Comparison of ENCODE assay signal across 12 cellular contexts in genomic region chr16:85498607-85499006, GRCh38.
DNase-seq lines count a peak whose midpoint lies in the region; ATAC-seq and TF ChIP-seq lines count a peak whose summit lies in the region.
"Had no signal": no experiment of that assay in that cellular context is flagged by ENCODE, and none has a peak within 500 bp of the region (broad histone marks: within the 10 kb centered on the region; RNA-seq: fewer than 3 reads in every experiment).

No MANE protein-coding gene starts in this region.

- H3K4me1 ChIP-seq in upper lobe of right lung, result no peaks in the 10 kb centered on the region

- H3K9me3 ChIP-seq in MG63 (no peaks in the 10 kb centered on the region), upper lobe of right lung (no peaks in the 10 kb centered on the region)

- H3K4me3 ChIP-seq in MG63 (no peak overlapping the region), upper lobe of right lung (no peak overlapping the region)
- H3K4me3 ChIP-seq: cardiac muscle cell had no signal

- ATAC-seq in GM21447 (IDR thresholded peaks at IDR 0.05; ENCODE audit: unreplicated experiment), result peak; percentile 51
- peak; percentile 26 for ATAC-seq in left lobe of liver
- ATAC-seq in upper lobe of right lung, result no peak
- ATAC-seq: WTC11 had no signal

- intact Hi-C loops in upper lobe of right lung (cut with DNase I), result no loop called here

- H3K27ac ChIP-seq in upper lobe of right lung, result no peak overlapping the region
- H3K27ac ChIP-seq: cardiac muscle cell had no signal

- no peaks in the 10 kb centered on the region for H3K27me3 ChIP-seq in MG63
- H3K27me3 ChIP-seq in upper lobe of right lung, result no peaks in the 10 kb centered on the region
- H3K27me3 ChIP-seq: cardiac muscle cell had no signal

- no peak for TF ChIP-seq CTCF in upper lobe of right lung (IDR thresholded peaks at IDR 0.05)

- H3K36me3 ChIP-seq in MG63 (no peaks in the 10 kb centered on the region), upper lobe of right lung (no peaks in the 10 kb centered on the region)
- H3K36me3 ChIP-seq: cardiac muscle cell had no signal

- DNase-seq in GF-D8 (lab: John Stamatoyannopoulos, UW), result peak; percentile 65
- DNase-seq in NCI-H2107 (lab: John Stamatoyannopoulos, UW), result peak; percentile 64
- DNase-seq in left lobe of liver (ENCODE audit: low spot score), result no peak
- DNase-seq in MG63, result no peak
- no peak for DNase-seq in upper lobe of right lung
- no peak for DNase-seq in retina
- no peak for DNase-seq in COR-L47 (lab: John Stamatoyannopoulos, UW)
- DNase-seq: CD4-positive, alpha-beta T cell; erythroblast had no signal

Comparison
In these comparisons a context has a peak if more than half of its experiments do, and no peak if none do; other contexts are left out.
1. DNase-seq: peak in GF-D8 (single experiment) and NCI-H2107 (single experiment); none in left lobe of liver (single experiment), MG63 (single experiment), upper lobe of right lung (single experiment), retina (single experiment) and COR-L47 (single experiment).